Comparison of ENCODE assay signal across 27 cellular contexts in genomic region chr15:86236721-86237121, GRCh38.
DNase-seq lines count a peak whose midpoint lies in the region; ATAC-seq and TF ChIP-seq lines count a peak whose summit lies in the region.
"Had no signal": no experiment of that assay in that cellular context is flagged by ENCODE, and none has a peak within 500 bp of the region (broad histone marks: within the 10 kb centered on the region; RNA-seq: fewer than 3 reads in every experiment).

No MANE protein-coding gene starts in this region.

- peaks cover 7% of the 10 kb centered on the region for H3K9me3 Mint-ChIP-seq in endodermal cell

- peak overlapping the region; percentile 24 for H3K4me3 Mint-ChIP-seq in endodermal cell
- H3K4me3 Mint-ChIP-seq: activated B cell treated with CpG ODN at 0.5 μM for 24 hours; activated CD8-positive, alpha-beta memory T cell treated with anti-CD3 and anti-CD28 coated beads, Interleukin-2, amount 10 ng/mL, durations not matched to agents 7 days and 5 days; activated T-cell treated with anti-CD3 and anti-CD28 coated beads, Interleukin-2, amount 50 U/mL, for 72 hours had no signal

- no peak overlapping the region for H3K9ac ChIP-seq in endodermal cell (ENCODE audit: extremely low read depth, low read length, poor library complexity, severe bottlenecking)

- peaks cover 2% of the 10 kb centered on the region for H3K27me3 ChIP-seq in endodermal cell (ENCODE audit: control insufficient read depth, insufficient read depth, low read length, poor library complexity, severe bottlenecking)
- H3K27me3 ChIP-seq: Peyer's patch had no signal

- ATAC-seq in HG02678 (IDR thresholded peaks at IDR 0.05; ENCODE audit: unreplicated experiment), result no peak
- ATAC-seq: activated CD8-positive, alpha-beta memory T cell treated with anti-CD3 and anti-CD28 coated beads, Interleukin-2, amount 10 ng/mL, durations not matched to agents 7 days and 5 days; activated T-cell treated with anti-CD3 and anti-CD28 coated beads, Interleukin-2, amount 50 U/mL, for 72 hours; gastroesophageal sphincter; left lobe of liver had no signal

- WGBS in endodermal cell (ENCODE audit: insufficient coverage in 1 of 2, insufficient read length in 1 of 2), 2 experiments, result 40 to 48% methylated on average over 1 to 4 of the region's 11 CpGs

- no peaks in the 10 kb centered on the region for H3K4me1 ChIP-seq in endodermal cell (ENCODE audit: control insufficient read depth, insufficient read depth, low read length)
- H3K4me1 ChIP-seq: Peyer's patch, tibial artery had no signal

- peak; percentile 66 for DNase-seq in NCI-H748 (lab: John Stamatoyannopoulos, UW; ENCODE audit: unreplicated experiment)
- no peak for DNase-seq in NCI-H748 treated with DMSO at 0.1 percent for 48 hours (lab: John Stamatoyannopoulos, UW)
- DNase-seq in endodermal cell, result peak; percentile 88
- peak; percentile 54 for DNase-seq in iPS-NIHi7 (ENCODE audit: extremely low spot score)
- peak; percentile 44 for DNase-seq in retina
- no peak for DNase-seq in NCI-H187 treated with DMSO at 0.1 percent for 48 hours (lab: John Stamatoyannopoulos, UW)
- no peak for DNase-seq in stimulated activated CD4-positive, alpha-beta T cell treated with anti-CD3 and anti-CD28 coated beads, Interleukin-2, amount 100 ng/mL, for 48 hours
- DNase-seq: activated B cell treated with CpG ODN at 0.5 μM for 24 hours; activated CD4-positive, alpha-beta T cell treated with anti-CD3 and anti-CD28 coated beads, Interleukin-2, amount 50 U/mL, for 1 hour; activated CD8-positive, alpha-beta memory T cell treated with anti-CD3 and anti-CD28 coated beads, Interleukin-2, amount 10 ng/mL, durations not matched to agents 7 days and 5 days; activated naive CD4-positive, alpha-beta T cell; activated T-cell treated with anti-CD3 and anti-CD28 coated beads, Interleukin-2, amount 50 U/mL, for 72 hours; dermis blood vessel endothelial cell; DND-41; GOT3; KG1; mesenchymal stem cell; Peyer's patch; SIG-M5; stimulated activated CD8-positive, alpha-beta memory T cell treated with anti-CD3 and anti-CD28 coated beads, Interleukin-4, amount 100 ng/mL, for 48 hours; SW 1271; T1000; tibial artery had no signal

- peaks cover 3% of the 10 kb centered on the region for H3K9me3 ChIP-seq in endodermal cell (ENCODE audit: control insufficient read depth, low read length)
- H3K9me3 ChIP-seq: gastroesophageal sphincter, Peyer's patch, tibial artery had no signal

- TF ChIP-seq CTCF in endodermal cell (conservative IDR thresholded peaks at IDR 0.05), result no peak

- no peak overlapping the region for H3K4me3 ChIP-seq in endodermal cell (ENCODE audit: low read length)
- H3K4me3 ChIP-seq: gastroesophageal sphincter, Peyer's patch, tibial artery had no signal

- peaks cover 2% of the 10 kb centered on the region for H3K36me3 Mint-ChIP-seq in endodermal cell (ENCODE audit: low read depth)
- H3K36me3 Mint-ChIP-seq: activated CD8-positive, alpha-beta memory T cell treated with anti-CD3 and anti-CD28 coated beads, Interleukin-2, amount 10 ng/mL, durations not matched to agents 7 days and 5 days had no signal

- peak overlapping the region; percentile 40 for H3K27ac ChIP-seq in endodermal cell (ENCODE audit: low read depth, low read length)
- H3K27ac ChIP-seq: 22Rv1, gastroesophageal sphincter, Peyer's patch, tibial artery had no signal

- H3K36me3 ChIP-seq in endodermal cell (ENCODE audit: control insufficient read depth, insufficient read depth, low read length), result no peaks in the 10 kb centered on the region
- H3K36me3 ChIP-seq: gastroesophageal sphincter, Peyer's patch, tibial artery had no signal

- H3K27ac Mint-ChIP-seq in endodermal cell, result no peak overlapping the region
- H3K27ac Mint-ChIP-seq: activated B cell treated with CpG ODN at 0.5 μM for 24 hours; activated CD8-positive, alpha-beta memory T cell treated with anti-CD3 and anti-CD28 coated beads, Interleukin-2, amount 10 ng/mL, durations not matched to agents 7 days and 5 days; activated T-cell treated with anti-CD3 and anti-CD28 coated beads, Interleukin-2, amount 50 U/mL, for 72 hours had no signal

- H3K27me3 Mint-ChIP-seq in endodermal cell (ENCODE audit: insufficient read depth), result peaks cover 1% of the 10 kb centered on the region

- peaks cover 37% of the 10 kb centered on the region for H3K4me1 Mint-ChIP-seq in endodermal cell
- H3K4me1 Mint-ChIP-seq: activated B cell treated with CpG ODN at 0.5 μM for 24 hours had no signal

Comparison
In these comparisons a context has a peak if more than half of its experiments do, and no peak if none do; other contexts are left out.
1. DNase-seq: peak in NCI-H748 (single experiment), endodermal cell (single experiment), iPS-NIHi7 (single experiment) and retina (single experiment); none in NCI-H748 treated with DMSO at 0.1 percent for 48 hours (single experiment), NCI-H187 treated with DMSO at 0.1 percent for 48 hours (single experiment) and stimulated activated CD4-positive, alpha-beta T cell treated with anti-CD3 and anti-CD28 coated beads, Interleukin-2, amount 100 ng/mL, for 48 hours (0 of 2).